Comparison of ENCODE assay signal across 1 cellular context in the genomic region with DNA sequence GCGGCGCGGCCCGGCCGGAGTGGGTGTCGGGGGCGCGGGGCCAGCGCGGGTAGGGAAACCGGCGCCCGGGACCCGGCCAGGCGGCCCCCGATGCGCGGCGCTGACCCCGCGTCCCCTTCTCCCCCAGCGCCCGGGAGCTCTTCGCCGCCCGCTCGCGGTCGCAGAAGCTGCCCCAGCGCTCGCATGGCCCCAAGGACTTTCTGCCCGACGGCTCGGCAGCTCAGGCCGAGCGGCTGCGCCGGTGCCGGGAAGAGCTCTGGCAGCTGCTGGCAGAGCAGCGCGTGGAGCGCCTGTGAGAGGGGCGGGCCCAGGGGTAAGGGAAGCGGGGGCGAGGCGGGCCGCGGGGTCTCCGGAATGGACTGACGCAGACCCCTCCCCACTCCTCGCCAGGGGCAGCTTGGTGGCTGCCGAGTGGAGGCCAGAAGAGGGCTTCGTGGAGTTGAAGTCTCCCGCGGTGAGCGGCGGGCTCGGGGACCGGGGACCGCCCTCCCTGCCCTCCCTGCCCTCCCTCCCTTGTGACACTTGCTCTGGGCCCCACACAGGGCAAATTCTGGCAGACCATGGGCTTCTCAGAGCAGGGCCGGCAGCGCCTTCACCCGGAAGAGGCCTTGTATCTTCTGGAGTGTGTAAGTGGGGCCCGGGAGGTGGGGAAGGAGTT.
A peak's percentile ranks its signal among the peaks of the same experiment; 100 is the strongest.
TF ChIP-seq lines count a peak whose summit lies in the region.

No MANE protein-coding gene starts in this region.

TF ChIP-seq in HepG2, 621 proteins besides CTCF, POLR2A, EP300 and RAD21 (continued from another document):
- TF ChIP-seq JUND (CRISPR knock-in tag; IDR thresholded peaks at IDR 0.05), result no peak
- TF ChIP-seq, protein P1, sequence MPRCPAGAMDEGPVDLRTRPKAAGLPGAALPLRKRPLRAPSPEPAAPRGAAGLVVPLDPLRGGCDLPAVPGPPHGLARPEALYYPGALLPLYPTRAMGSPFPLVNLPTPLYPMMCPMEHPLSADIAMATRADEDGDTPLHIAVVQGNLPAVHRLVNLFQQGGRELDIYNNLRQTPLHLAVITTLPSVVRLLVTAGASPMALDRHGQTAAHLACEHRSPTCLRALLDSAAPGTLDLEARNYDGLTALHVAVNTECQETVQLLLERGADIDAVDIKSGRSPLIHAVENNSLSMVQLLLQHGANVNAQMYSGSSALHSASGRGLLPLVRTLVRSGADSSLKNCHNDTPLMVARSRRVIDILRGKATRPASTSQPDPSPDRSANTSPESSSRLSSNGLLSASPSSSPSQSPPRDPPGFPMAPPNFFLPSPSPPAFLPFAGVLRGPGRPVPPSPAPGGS (CRISPR knock-in tag; IDR thresholded peaks at IDR 0.05), result 0 out of 2 replicates have a peak, but pooled peaks have one; percentile 41
- peak; percentile 31 for TF ChIP-seq ZNF781 (CRISPR knock-in tag; IDR thresholded peaks at IDR 0.05; ENCODE audit: borderline replicate concordance, not compliant biosample characterization)
- peak; percentile 53 for TF ChIP-seq U2AF1 (optimal IDR thresholded peaks at IDR 0.05; ENCODE audit: low read depth, low read length)
- TF ChIP-seq ZNF790 (CRISPR knock-in tag; IDR thresholded peaks at IDR 0.05; ENCODE audit: borderline replicate concordance), result no peak; the same call in 1 of the 2 replicates
- TF ChIP-seq GABPA (IDR thresholded peaks at IDR 0.05; ENCODE audit: low read depth, low read length), result no peak
- no peak for TF ChIP-seq GABPA (CRISPR knock-in tag; IDR thresholded peaks at IDR 0.05; ENCODE audit: low read depth)
- no peak for TF ChIP-seq SKI (IDR thresholded peaks at IDR 0.05; ENCODE audit: partially characterized antibody)
- no peak for TF ChIP-seq NFIC (IDR thresholded peaks at IDR 0.05; ENCODE audit: low read length)
- TF ChIP-seq, protein P2, sequence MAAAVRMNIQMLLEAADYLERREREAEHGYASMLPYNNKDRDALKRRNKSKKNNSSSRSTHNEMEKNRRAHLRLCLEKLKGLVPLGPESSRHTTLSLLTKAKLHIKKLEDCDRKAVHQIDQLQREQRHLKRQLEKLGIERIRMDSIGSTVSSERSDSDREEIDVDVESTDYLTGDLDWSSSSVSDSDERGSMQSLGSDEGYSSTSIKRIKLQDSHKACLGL (CRISPR knock-in tag; IDR thresholded peaks at IDR 0.05), result no peak
- TF ChIP-seq ZNF292 (CRISPR knock-in tag; IDR thresholded peaks at IDR 0.05; ENCODE audit: borderline replicate concordance, low read depth), result 0 out of 2 replicates have a peak, but pooled peaks have one; percentile 22
- TF ChIP-seq, protein P3, sequence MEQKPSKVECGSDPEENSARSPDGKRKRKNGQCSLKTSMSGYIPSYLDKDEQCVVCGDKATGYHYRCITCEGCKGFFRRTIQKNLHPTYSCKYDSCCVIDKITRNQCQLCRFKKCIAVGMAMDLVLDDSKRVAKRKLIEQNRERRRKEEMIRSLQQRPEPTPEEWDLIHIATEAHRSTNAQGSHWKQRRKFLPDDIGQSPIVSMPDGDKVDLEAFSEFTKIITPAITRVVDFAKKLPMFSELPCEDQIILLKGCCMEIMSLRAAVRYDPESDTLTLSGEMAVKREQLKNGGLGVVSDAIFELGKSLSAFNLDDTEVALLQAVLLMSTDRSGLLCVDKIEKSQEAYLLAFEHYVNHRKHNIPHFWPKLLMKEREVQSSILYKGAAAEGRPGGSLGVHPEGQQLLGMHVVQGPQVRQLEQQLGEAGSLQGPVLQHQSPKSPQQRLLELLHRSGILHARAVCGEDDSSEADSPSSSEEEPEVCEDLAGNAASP (CRISPR knock-in tag; IDR thresholded peaks at IDR 0.05; ENCODE audit: borderline replicate concordance), result no peak
- TF ChIP-seq NFATC3 (CRISPR knock-in tag; IDR thresholded peaks at IDR 0.05), result 0 out of 2 replicates have a peak, but pooled peaks have one; percentile 27
- TF ChIP-seq FOXA1 (IDR thresholded peaks at IDR 0.05), result no peak
- TF ChIP-seq FOXA1 (CRISPR knock-in tag; IDR thresholded peaks at IDR 0.05), result no peak
- TF ChIP-seq, protein P4, sequence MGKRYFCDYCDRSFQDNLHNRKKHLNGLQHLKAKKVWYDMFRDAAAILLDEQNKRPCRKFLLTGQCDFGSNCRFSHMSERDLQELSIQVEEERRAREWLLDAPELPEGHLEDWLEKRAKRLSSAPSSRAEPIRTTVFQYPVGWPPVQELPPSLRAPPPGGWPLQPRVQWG (CRISPR knock-in tag; IDR thresholded peaks at IDR 0.05; ENCODE audit: borderline replicate concordance, low read depth), result no peak
- TF ChIP-seq, protein P5, sequence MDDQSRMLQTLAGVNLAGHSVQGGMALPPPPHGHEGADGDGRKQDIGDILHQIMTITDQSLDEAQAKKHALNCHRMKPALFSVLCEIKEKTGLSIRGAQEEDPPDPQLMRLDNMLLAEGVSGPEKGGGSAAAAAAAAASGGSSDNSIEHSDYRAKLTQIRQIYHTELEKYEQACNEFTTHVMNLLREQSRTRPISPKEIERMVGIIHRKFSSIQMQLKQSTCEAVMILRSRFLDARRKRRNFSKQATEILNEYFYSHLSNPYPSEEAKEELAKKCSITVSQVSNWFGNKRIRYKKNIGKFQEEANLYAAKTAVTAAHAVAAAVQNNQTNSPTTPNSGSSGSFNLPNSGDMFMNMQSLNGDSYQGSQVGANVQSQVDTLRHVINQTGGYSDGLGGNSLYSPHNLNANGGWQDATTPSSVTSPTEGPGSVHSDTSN (CRISPR knock-in tag; IDR thresholded peaks at IDR 0.05; ENCODE audit: borderline replicate concordance), result no peak
- TF ChIP-seq ATF7 (IDR thresholded peaks at IDR 0.05), result no peak
- no peak for TF ChIP-seq ATF7 (CRISPR knock-in tag; IDR thresholded peaks at IDR 0.05)
- no peak for TF ChIP-seq HMG20A (CRISPR knock-in tag; IDR thresholded peaks at IDR 0.05; ENCODE audit: borderline replicate concordance)
- TF ChIP-seq, protein P6, sequence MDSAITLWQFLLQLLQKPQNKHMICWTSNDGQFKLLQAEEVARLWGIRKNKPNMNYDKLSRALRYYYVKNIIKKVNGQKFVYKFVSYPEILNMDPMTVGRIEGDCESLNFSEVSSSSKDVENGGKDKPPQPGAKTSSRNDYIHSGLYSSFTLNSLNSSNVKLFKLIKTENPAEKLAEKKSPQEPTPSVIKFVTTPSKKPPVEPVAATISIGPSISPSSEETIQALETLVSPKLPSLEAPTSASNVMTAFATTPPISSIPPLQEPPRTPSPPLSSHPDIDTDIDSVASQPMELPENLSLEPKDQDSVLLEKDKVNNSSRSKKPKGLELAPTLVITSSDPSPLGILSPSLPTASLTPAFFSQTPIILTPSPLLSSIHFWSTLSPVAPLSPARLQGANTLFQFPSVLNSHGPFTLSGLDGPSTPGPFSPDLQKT (CRISPR knock-in tag; IDR thresholded peaks at IDR 0.05; ENCODE audit: borderline replicate concordance), result no peak
